In the genomic region with DNA sequence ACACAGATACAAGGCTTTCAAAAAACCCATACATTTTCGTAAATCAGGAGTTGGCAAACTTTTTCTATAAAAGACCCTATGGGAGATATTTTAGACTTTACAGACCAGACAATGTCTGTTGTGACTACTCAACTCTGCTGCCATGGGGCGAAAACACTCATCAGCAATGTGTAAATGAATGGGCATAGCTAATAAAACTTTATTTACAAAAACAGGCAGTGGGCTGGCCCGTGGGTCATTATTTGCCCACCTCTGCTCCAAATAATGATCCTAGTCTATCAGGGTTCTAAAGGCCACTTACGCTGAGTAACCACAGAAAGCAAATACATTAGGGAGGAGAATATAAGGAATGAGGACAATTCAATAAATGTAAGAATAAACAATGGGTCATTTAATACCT, we compare ENCODE assay signal across 24 cellular contexts. TPM values are rescaled to one million over a fixed set of nuclear protein-coding genes. Genes with fewer than 3 reads are reported as not detected.
DNase-seq lines count a peak whose midpoint lies in the region; ATAC-seq, FAIRE-seq and TF ChIP-seq lines count a peak whose summit lies in the region.
"Had no signal": no experiment of that assay in that cellular context is flagged by ENCODE, and none has a peak within 500 bp of the region (broad histone marks: within the 10 kb centered on the region; RNA-seq: fewer than 3 reads in every experiment).

No MANE protein-coding gene starts in this region.

- FAIRE-seq in HepG2 (lab: Jason Lieb, UNC) (peak; percentile 68), K562 (lab: Jason Lieb, UNC) (no peak)
- FAIRE-seq: A204.1, D721Med, G401.6, GM12892, GM19239 had no signal

- no peak overlapping the region for H2AFZ ChIP-seq in HepG2 (ENCODE audit: low read length)
- H2AFZ ChIP-seq in PC-3 (ENCODE audit: low read length), result no peak overlapping the region
- no peak overlapping the region for H2AFZ ChIP-seq in K562 (ENCODE audit: low read depth, low read length)

- TF ChIP-seq CTCF in HepG2 (CRISPR knock-in tag; IDR thresholded peaks at IDR 0.05) (no peak), right lobe of liver (IDR thresholded peaks at IDR 0.05) (no peak), PC-3 (conservative IDR thresholded peaks at IDR 0.05; ENCODE audit: low read depth, low read length) (no peak), K562 (IDR thresholded peaks at IDR 0.05 in 2 of 3, conservative IDR thresholded peaks at IDR 0.05 in 1 of 3; ENCODE audit: insufficient read depth in 2 of 3, low read depth in 1 of 3, low read length in 3 of 3) (no peak)

- H4K20me1 ChIP-seq in HepG2 (ENCODE audit: insufficient read depth, low read length), result no peaks in the 10 kb centered on the region
- no peaks in the 10 kb centered on the region for H4K20me1 ChIP-seq in PC-3 (ENCODE audit: low read length)
- no peaks in the 10 kb centered on the region for H4K20me1 ChIP-seq in K562 (replicated peaks; ENCODE audit: control insufficient read depth, insufficient read depth, low read length)
- H4K20me1 ChIP-seq: BLaER1 had no signal

- H3K27me3 ChIP-seq in HepG2 (ENCODE audit: control insufficient read depth in 1 of 2, insufficient read depth in 2 of 2, low read length in 2 of 2), result no peaks in the 10 kb centered on the region
- H3K27me3 ChIP-seq in right lobe of liver, result peaks cover 0 to 36% of the 10 kb centered on the region in 2 donors
- no peaks in the 10 kb centered on the region for H3K27me3 ChIP-seq in PC-3 (ENCODE audit: low read length)
- no peaks in the 10 kb centered on the region for H3K27me3 ChIP-seq in K562 (ENCODE audit: control insufficient read depth in 2 of 2, insufficient read depth in 2 of 2, low read length in 2 of 2)
- H3K27me3 ChIP-seq: BE2C had no signal

- H3K27ac ChIP-seq in HepG2 (ENCODE audit: extremely low read length, insufficient read depth, low read length) (no peak overlapping the region), right lobe of liver (peak overlapping the region in 1 of 3 donors; percentile 19), PC-3 (ENCODE audit: low read length) (no peak overlapping the region), K562 (ENCODE audit: extremely low read depth, low read depth, low read length) (no peak overlapping the region)
- H3K27ac ChIP-seq: BLaER1 had no signal

- H3K36me3 ChIP-seq in HepG2 (replicated peaks in 1 of 2; ENCODE audit: control insufficient read depth in 1 of 2, insufficient read depth in 2 of 2, low read length in 2 of 2) (no peaks in the 10 kb centered on the region), right lobe of liver (no peaks in the 10 kb centered on the region), PC-3 (ENCODE audit: low read depth, low read length) (no peaks in the 10 kb centered on the region), K562 (ENCODE audit: control insufficient read depth, insufficient read depth, low read length) (no peaks in the 10 kb centered on the region)
- H3K36me3 ChIP-seq: BE2C, BLaER1 had no signal

- TF ChIP-seq POLR2A in HepG2 (IDR thresholded peaks at IDR 0.05; ENCODE audit: insufficient read depth in 1 of 2, low read depth in 2 of 2, low read length in 2 of 2) (no peak), right lobe of liver (IDR thresholded peaks at IDR 0.05) (no peak), K562 (conservative IDR thresholded peaks at IDR 0.05) (no peak)

- H3K4me1 ChIP-seq in HepG2 (ENCODE audit: insufficient read depth, low read length) (peaks cover 41% of the 10 kb centered on the region), right lobe of liver (peaks cover 0 to 15% (median 0%) of the 10 kb centered on the region in 4 donors), PC-3 (ENCODE audit: insufficient read depth, low read length) (peaks cover 17% of the 10 kb centered on the region), K562 (replicated peaks in 1 of 2; ENCODE audit: control insufficient read depth in 2 of 2, insufficient read depth in 2 of 2, low read length in 2 of 2) (peaks cover 0 to 25% of the 10 kb centered on the region in 2 experiments; a peak in 4 of 5 replicates)
- H3K4me1 ChIP-seq: BE2C, BLaER1, Caco-2 had no signal

- no peak; the same call in 2 of the 3 replicates for ATAC-seq in HepG2
- no peak for ATAC-seq in right lobe of liver
- peak; percentile 66; the same call in 1 of the 2 replicates for ATAC-seq in PC-3
- no peak for ATAC-seq in K562
- no peak for ATAC-seq in GM19324 (IDR thresholded peaks at IDR 0.05; ENCODE audit: low FRiP score, unreplicated experiment)

- 63% methylated on average over 4 of the region's 4 CpGs for WGBS in HepG2 (ENCODE audit: low lambda C conversion rate)
- WGBS in right lobe of liver (ENCODE audit: insufficient coverage, low coverage, low lambda C conversion rate, missing lambda C conversion rate), result 50% methylated on average over 4 of the region's 4 CpGs
- 72% methylated on average over 4 of the region's 4 CpGs for WGBS in K562 (ENCODE audit: insufficient coverage, low coverage, missing lambda C conversion rate)

- intact Hi-C loops in HepG2 (cut with micrococcal nuclease; ENCODE audit: unreplicated experiment) (no loop called here), right lobe of liver (cut with DNase I) (no loop called here), PC-3 (cut with micrococcal nuclease) (no loop called here), K562 (cut with micrococcal nuclease) (no loop called here), posterior cingulate gyrus (cut with DNase I) (no loop called here)

- no peaks in the 10 kb centered on the region for H3K9me3 ChIP-seq in HepG2 (ENCODE audit: low read length)
- H3K9me3 ChIP-seq in right lobe of liver, result no peaks in the 10 kb centered on the region
- no peaks in the 10 kb centered on the region for H3K9me3 ChIP-seq in PC-3 (ENCODE audit: low read length)
- no peaks in the 10 kb centered on the region for H3K9me3 ChIP-seq in K562 (replicated peaks; ENCODE audit: control insufficient read depth, insufficient read depth, low read depth, low read length)
- H3K9me3 ChIP-seq: BE2C, BLaER1, Caco-2 had no signal

- no peaks in the 10 kb centered on the region for H3K79me2 ChIP-seq in HepG2 (ENCODE audit: insufficient read depth, low read length)
- no peaks in the 10 kb centered on the region for H3K79me2 ChIP-seq in PC-3 (ENCODE audit: low read length)
- no peaks in the 10 kb centered on the region for H3K79me2 ChIP-seq in K562 (ENCODE audit: control insufficient read depth, insufficient read depth, low read length)

- DNase-seq in HepG2 (ENCODE audit: low spot score) (no peak), right lobe of liver (no peak), NCI-H748 treated with DMSO at 0.1 percent for 48 hours (lab: John Stamatoyannopoulos, UW) (peak; percentile 52), PC-3 (no peak), K562 (ENCODE audit: extremely low read depth in 1 of 4, low spot score in 3 of 4) (no peak), NCI-H1048 (lab: John Stamatoyannopoulos, UW) (no peak), posterior cingulate gyrus (no peak)
- DNase-seq: 8988T; ACHN; BE2C; C1 segment of cervical spinal cord; Caco-2; Calu3; CD4-positive, alpha-beta memory T cell; CD4-positive, CD25-positive, alpha-beta regulatory T cell; DMS79 treated with DMSO at 0.1 percent for 48 hours; GF-D8 had no signal

- BruUV-seq in HepG2 (replicated peaks; lab: Mats Ljungman, UMichigan) (no TSS peak), PC-3 (replicated peaks; lab: Mats Ljungman, UMichigan) (no TSS peak), K562 (replicated peaks; lab: Mats Ljungman, UMichigan) (no TSS peak)

- H3K4me3 ChIP-seq in HepG2 (replicated peaks in 1 of 3; ENCODE audit: insufficient read depth in 1 of 3, low read depth in 2 of 3, low read length in 3 of 3) (no peak overlapping the region), right lobe of liver (no peak overlapping the region), PC-3 (ENCODE audit: low read length) (no peak overlapping the region), K562 (no peak overlapping the region)
- H3K4me3 ChIP-seq: BLaER1 had no signal

- H3K9ac ChIP-seq in HepG2 (ENCODE audit: insufficient read depth, low read depth, low read length) (no peak overlapping the region), PC-3 (ENCODE audit: low read length) (no peak overlapping the region), K562 (ENCODE audit: insufficient read depth in 1 of 2, low read depth in 2 of 2, low read length in 2 of 2) (no peak overlapping the region)
- H3K9ac ChIP-seq: BLaER1 had no signal

- H3K9me2 ChIP-seq in PC-3 (replicated peaks; ENCODE audit: low read length), result no peaks in the 10 kb centered on the region

- CTCF ChIA-PET in HepG2 (lab: Yijun Ruan, JAX; ENCODE audit: low intra/inter-chr PET ratio, low total read pairs) (no interaction called here), PC-3 (lab: Charles Lee) (no interaction called here), K562 (lab: Yijun Ruan, JAX; ENCODE audit: low intra/inter-chr PET ratio) (no interaction called here)

- no peak for TF ChIP-seq RAD21 in HepG2 (CRISPR knock-in tag; IDR thresholded peaks at IDR 0.05)
- TF ChIP-seq RAD21 in K562 (CRISPR knock-in tag; conservative IDR thresholded peaks at IDR 0.05 in 1 of 2, IDR thresholded peaks at IDR 0.05 in 1 of 2), result no peak

- TF ChIP-seq EP300 in HepG2 (IDR thresholded peaks at IDR 0.05; ENCODE audit: low read depth in 2 of 2, low read length in 2 of 2) (no peak), HepG2 (CRISPR knock-in tag; IDR thresholded peaks at IDR 0.05; ENCODE audit: borderline replicate concordance) (no peak), K562 (IDR thresholded peaks at IDR 0.05; ENCODE audit: low read length) (no peak)

- H3F3A ChIP-seq in PC-3 (ENCODE audit: low read length, unreplicated experiment), result no peaks in the 10 kb centered on the region

- H3K9me1 ChIP-seq in K562 (ENCODE audit: control insufficient read depth, insufficient read depth, low read length), result peaks cover 2% of the 10 kb centered on the region

- in situ Hi-C loops in HepG2 (cut with HindIII; ENCODE audit: extremely low pct_ligation_motif_present, low pct_unique_long_range_greater_than_20kb), result no loop called here
- in situ Hi-C loops in K562 (cut with MboI), result no loop called here

- POLR2A ChIA-PET in HepG2 (lab: Yijun Ruan, JAX) (no interaction called here), PC-3 (lab: Charles Lee; ENCODE audit: unreplicated experiment) (no interaction called here), K562 (lab: Yijun Ruan, JAX) (no interaction called here)

- H3K4me2 ChIP-seq in HepG2 (ENCODE audit: low read depth, low read length), result no peak overlapping the region
- H3K4me2 ChIP-seq in PC-3 (ENCODE audit: low read length), result no peak overlapping the region
- H3K4me2 ChIP-seq in K562 (ENCODE audit: insufficient read depth, low read length), result no peak overlapping the region
- H3K4me2 ChIP-seq: BLaER1 had no signal

RNA-seq across cellular contexts. Expression of gene ACSL4, which starts 43.9 kb away (rescaled TPM):
- 316 and 521 TPM in 2 replicates for total RNA-seq in HepG2 (2016; rRNA removed; fragmentation: Illumina TruSeq; extraction: Trizol)
- 26.7 and 28.6 TPM in 2 replicates for total RNA-seq in HepG2 (2016; cell fraction: cytosol; rRNA removed; fragmentation: Illumina TruSeq; extraction: Trizol; ENCODE audit: low read depth)
- total RNA-seq in HepG2 (2016; cell fraction: insoluble cytoplasmic fraction; rRNA removed; fragmentation: Illumina TruSeq; extraction: Trizol), result 304 and 484 TPM in 2 replicates
- total RNA-seq in HepG2 (2016; cell fraction: membrane; rRNA removed; fragmentation: Illumina TruSeq; extraction: Trizol), result 83.2 and 99.0 TPM in 2 replicates
- total RNA-seq in HepG2 (2016; cell fraction: nucleus; rRNA removed; fragmentation: Illumina TruSeq; extraction: Trizol), result 195 and 201 TPM in 2 replicates
- polyA plus RNA-seq in HepG2 (2011; rRNA removed), result 176 and 207 TPM in 2 replicates
- 107 and 171 TPM in 2 replicates for polyA plus RNA-seq in HepG2 (2011; cell fraction: cytosol; rRNA removed)
- 84.2 and 108 TPM in 2 replicates for polyA plus RNA-seq in HepG2 (2011; cell fraction: nucleus; rRNA removed)
- 293 and 329 TPM in 2 replicates for polyA plus RNA-seq in HepG2 (2012)
- polyA plus RNA-seq in HepG2 (2016; cell fraction: cytosol; fragmentation: Illumina TruSeq; extraction: Trizol; ENCODE audit: low read depth), result 5.7 and 7.1 TPM in 2 replicates
- 281 and 310 TPM in 2 replicates for polyA plus RNA-seq in HepG2 (2016; cell fraction: insoluble cytoplasmic fraction; fragmentation: Illumina TruSeq; extraction: Trizol; ENCODE audit: low read depth)
- polyA plus RNA-seq in HepG2 (2016; cell fraction: membrane; fragmentation: Illumina TruSeq; extraction: Trizol; ENCODE audit: low read depth), result 26.0 and 28.9 TPM in 2 replicates
- 191 and 192 TPM in 2 replicates for polyA plus RNA-seq in HepG2 (2016; cell fraction: nucleus; fragmentation: Illumina TruSeq; extraction: Trizol; ENCODE audit: insufficient read depth, low read depth)
- 51.4 and 478 TPM in 2 replicates for polyA minus RNA-seq in HepG2 (2011; rRNA and poly(A)+ RNA removed; ENCODE audit: low replicate concordance)
- polyA minus RNA-seq in HepG2 (2011; cell fraction: cytosol; rRNA and poly(A)+ RNA removed), result 475 and 658 TPM in 2 replicates
- 386 and 495 TPM in 2 replicates for polyA minus RNA-seq in HepG2 (2011; cell fraction: nucleus; rRNA and poly(A)+ RNA removed)
- 10 to 100 TPM in 2 of 6 experiments, 1 to 10 TPM in 4; 1.8 to 76.7 (median 5.3) TPM for total RNA-seq in right lobe of liver
- total RNA-seq in PC-3 (2014; rRNA removed), result 41.7 and 53.1 TPM in 2 replicates
- total RNA-seq in K562 (2011; cell fraction: chromatin; rRNA removed; ENCODE audit: low replicate concordance), result 30.6 and 90.7 TPM in 2 replicates
- total RNA-seq in K562 (2011; cell fraction: nucleolus; rRNA removed), result 10.5 and 14.9 TPM in 2 replicates
- 29.3 and 45.3 TPM in 2 replicates for total RNA-seq in K562 (2011; cell fraction: nucleoplasm; rRNA removed)
- 20.1 and 21.5 TPM in 2 replicates for total RNA-seq in K562 (2014; rRNA removed)
- total RNA-seq in K562 (2014; rRNA removed; fragmentation: Illumina TruSeq; extraction: Trizol), result 32.1 and 35.6 TPM in 2 replicates
- total RNA-seq in K562 (2015; rRNA removed; fragmentation: Illumina TruSeq; extraction: Trizol), result 25.0 and 25.5 TPM in 2 replicates
- total RNA-seq in K562 (2021), result 29.0 and 31.2 TPM in 2 replicates
- 22.2 and 35.1 TPM in 2 replicates for polyA plus RNA-seq in K562 (2011; rRNA removed)
- polyA plus RNA-seq in K562 (2011; cell fraction: cytosol; rRNA removed), result 8.4 and 13.2 TPM in 2 replicates
- polyA plus RNA-seq in K562 (2011; cell fraction: nucleus; rRNA removed), result 16.3 and 17.2 TPM in 2 replicates
- polyA plus RNA-seq in K562 (2012), result 15.3 and 26.5 TPM in 2 replicates
- 22.1 and 27.1 TPM in 2 replicates for polyA plus RNA-seq in K562 (2014; fragmentation: Illumina TruSeq; extraction: Trizol)
- 10 to 100 TPM in 1 of 2 experiments, 1 to 10 TPM in 1; 9.8 to 12.0 TPM for polyA plus RNA-seq in K562 (2014; fragmentation: Nextera tagmentation; extraction: Ambion mirVana)
- 16.6 and 19.6 TPM in 2 replicates for polyA plus RNA-seq in K562 (2014; rRNA removed)
- polyA minus RNA-seq in K562 (2011; rRNA and poly(A)+ RNA removed), result 56.4 and 81.0 TPM in 2 replicates
- 36.9 and 53.8 TPM in 2 replicates for polyA minus RNA-seq in K562 (2011; cell fraction: cytosol; rRNA and poly(A)+ RNA removed)
- polyA minus RNA-seq in K562 (2011; cell fraction: nucleus; rRNA and poly(A)+ RNA removed), result 21.0 and 30.0 TPM in 2 replicates

Comparison
In these comparisons a context has a peak if more than half of its experiments do, and no peak if none do; other contexts are left out.
1. Of the 241 proteins assayed by ChIP-seq in both HepG2 and K562: peak only in HepG2: none; only in K562: none; in both: ZBTB40; in neither: 240.